Comparison of ENCODE assay signal across 21 cellular contexts in genomic region chr19:47803148-47803547, GRCh38. TPM values are rescaled to one million over a fixed set of nuclear protein-coding genes. Genes with fewer than 3 reads are reported as not detected.
"Had no signal": no experiment of that assay in that cellular context is flagged by ENCODE, and none has a peak within 500 bp of the region (broad histone marks: within the 10 kb centered on the region; RNA-seq: fewer than 3 reads in every experiment).

No MANE protein-coding gene starts in this region.

RNA-seq across cellular contexts. Expression of gene TPRX1, which starts 1.2 kb away (rescaled TPM):
- total RNA-seq: activated naive CD4-positive, alpha-beta T cell treated with anti-CD3 and anti-CD28 coated beads for 36 hours; activated naive CD4-positive, alpha-beta T cell treated with anti-CD3 and anti-CD28 coated beads, Interleukin-2, amount 50 U/mL, for 72 hours; activated naive CD8-positive, alpha-beta T cell treated with anti-CD3 and anti-CD28 coated beads for 36 hours; activated naive CD8-positive, alpha-beta T cell treated with anti-CD3 and anti-CD28 coated beads, Interleukin-2, amount 10 ng/mL, durations not matched to agents 7 days and 5 days; activated T-cell treated with anti-CD3 and anti-CD28 coated beads, Interleukin-2, amount 50 U/mL, for 4 hours; activated T-cell treated with anti-CD3 and anti-CD28 coated beads, Interleukin-2, amount 50 U/mL, for 72 hours; activated T-helper 1 cell treated with anti-CD3 and anti-CD28 coated beads, Interleukin-12 subunit alpha, Interleukin-12 subunit beta, Interleukin-2, Interleukin-4 antibody, amounts not matched to agents 30 ng/mL and 10 ng/mL and 1 ng/mL, durations not matched to agents 14 hours and 24 hours and 36 hours; activated T-helper 17 cell treated with anti-CD3 and anti-CD28 coated beads, Interleukin-2, amount 50 U/mL, for 72 hours; activated T-helper 2 cell treated with anti-CD3 and anti-CD28 coated beads, Interferon-gamma antibody, Interleukin-2, Interleukin-4, amounts not matched to agents 10 μg/mL and 5 μg/mL and 100 μg/mL, durations not matched to agents 14 hours and 24 hours and 36 hours; adrenal gland; aorta; ascending aorta; astrocyte; body of pancreas; breast epithelium; bronchial epithelial cell; cardiac muscle cell; cardiac septum; cerebellum; chondrocyte had no signal
- polyA plus RNA-seq: adipose tissue, adrenal gland, aorta, cardiac muscle cell had no signal

RNA-seq across cellular contexts. Expression of gene CRX, which starts 18.6 kb away (rescaled TPM):
- total RNA-seq: activated naive CD4-positive, alpha-beta T cell treated with anti-CD3 and anti-CD28 coated beads for 36 hours; activated naive CD4-positive, alpha-beta T cell treated with anti-CD3 and anti-CD28 coated beads, Interleukin-2, amount 50 U/mL, for 72 hours; activated naive CD8-positive, alpha-beta T cell treated with anti-CD3 and anti-CD28 coated beads for 36 hours; activated T-cell treated with anti-CD3 and anti-CD28 coated beads, Interleukin-2, amount 50 U/mL, for 4 hours; activated T-cell treated with anti-CD3 and anti-CD28 coated beads, Interleukin-2, amount 50 U/mL, for 72 hours; activated T-helper 1 cell treated with anti-CD3 and anti-CD28 coated beads, Interleukin-12 subunit alpha, Interleukin-12 subunit beta, Interleukin-2, Interleukin-4 antibody, amounts not matched to agents 30 ng/mL and 10 ng/mL and 1 ng/mL, durations not matched to agents 14 hours and 24 hours and 36 hours; activated T-helper 2 cell treated with anti-CD3 and anti-CD28 coated beads, Interferon-gamma antibody, Interleukin-2, Interleukin-4, amounts not matched to agents 10 μg/mL and 5 μg/mL and 100 μg/mL, durations not matched to agents 14 hours and 24 hours and 36 hours; adrenal gland; aorta; ascending aorta; astrocyte; body of pancreas; breast epithelium; bronchial epithelial cell; cardiac septum; cerebellum; chondrocyte had no signal

RNA-seq across cellular contexts. Expression of gene TPRX2, which starts 55.9 kb away (rescaled TPM):
- total RNA-seq: activated naive CD4-positive, alpha-beta T cell treated with anti-CD3 and anti-CD28 coated beads for 36 hours; activated naive CD4-positive, alpha-beta T cell treated with anti-CD3 and anti-CD28 coated beads, Interleukin-2, amount 50 U/mL, for 72 hours; activated naive CD8-positive, alpha-beta T cell treated with anti-CD3 and anti-CD28 coated beads for 36 hours; activated naive CD8-positive, alpha-beta T cell treated with anti-CD3 and anti-CD28 coated beads, Interleukin-2, amount 10 ng/mL, durations not matched to agents 7 days and 5 days; activated T-cell treated with anti-CD3 and anti-CD28 coated beads, Interleukin-2, amount 50 U/mL, for 4 hours; activated T-cell treated with anti-CD3 and anti-CD28 coated beads, Interleukin-2, amount 50 U/mL, for 72 hours; activated T-helper 1 cell treated with anti-CD3 and anti-CD28 coated beads, Interleukin-12 subunit alpha, Interleukin-12 subunit beta, Interleukin-2, Interleukin-4 antibody, amounts not matched to agents 30 ng/mL and 10 ng/mL and 1 ng/mL, durations not matched to agents 14 hours and 24 hours and 36 hours; activated T-helper 17 cell treated with anti-CD3 and anti-CD28 coated beads, Interleukin-2, amount 50 U/mL, for 72 hours; activated T-helper 2 cell treated with anti-CD3 and anti-CD28 coated beads, Interferon-gamma antibody, Interleukin-2, Interleukin-4, amounts not matched to agents 10 μg/mL and 5 μg/mL and 100 μg/mL, durations not matched to agents 14 hours and 24 hours and 36 hours; adrenal gland; aorta; ascending aorta; astrocyte; body of pancreas; breast epithelium; bronchial epithelial cell; cardiac muscle cell; cardiac septum; cerebellum; chondrocyte had no signal
- polyA plus RNA-seq: adipose tissue, adrenal gland, aorta, cardiac muscle cell had no signal
